In the genomic region with DNA sequence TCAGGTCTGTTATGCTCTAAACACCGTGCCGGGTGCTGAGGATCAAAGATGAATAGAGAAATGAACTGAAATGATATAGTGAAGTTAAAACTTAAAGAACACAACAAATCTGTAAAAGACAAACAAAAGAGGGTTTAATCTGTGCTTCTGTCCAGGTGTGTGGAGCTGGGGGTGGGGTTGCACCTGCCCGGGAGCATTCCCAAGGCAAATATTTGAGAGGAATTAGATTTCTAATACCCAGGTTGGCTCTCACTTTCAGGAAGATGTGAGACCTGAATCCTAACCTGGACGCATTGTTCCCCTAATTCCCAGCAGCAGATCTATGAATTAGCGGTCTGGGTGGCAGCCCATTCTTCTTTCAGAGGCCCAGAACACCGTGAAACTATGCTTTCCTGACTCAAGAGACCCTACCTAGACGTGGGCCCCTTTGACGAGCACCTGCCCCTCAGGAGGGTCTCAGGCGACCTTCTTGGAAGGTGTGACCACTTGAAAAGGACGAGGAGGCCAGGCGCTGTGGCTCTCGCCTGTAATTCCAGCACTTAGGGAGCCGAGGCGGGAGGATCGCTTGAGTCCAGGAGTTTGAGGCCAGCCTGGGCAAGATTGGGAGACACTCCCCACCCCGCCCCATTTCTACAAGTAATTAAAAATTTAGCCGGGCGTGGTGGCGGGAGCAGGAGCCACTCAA, we compare ENCODE assay signal across 1 cellular context.
TF ChIP-seq lines count a peak whose summit lies in the region.

No MANE protein-coding gene starts in this region.

TF ChIP-seq in HepG2, 621 proteins besides CTCF, POLR2A, EP300 and RAD21 (continues in another document):
- TF ChIP-seq ZFP36L2 (CRISPR knock-in tag; IDR thresholded peaks at IDR 0.05) (no peak), ZNF326 (CRISPR knock-in tag; IDR thresholded peaks at IDR 0.05; ENCODE audit: borderline replicate concordance) (no peak), NFYB (CRISPR knock-in tag; IDR thresholded peaks at IDR 0.05) (no peak), MED13 (CRISPR knock-in tag; IDR thresholded peaks at IDR 0.05) (no peak), PHF8 (CRISPR knock-in tag; IDR thresholded peaks at IDR 0.05) (no peak), ZNF331 (CRISPR knock-in tag; IDR thresholded peaks at IDR 0.05) (no peak), MAZ (IDR thresholded peaks at IDR 0.05; ENCODE audit: borderline replicate concordance, low read depth, low read length) (no peak), MAZ (CRISPR knock-in tag; IDR thresholded peaks at IDR 0.05; ENCODE audit: low read depth) (no peak), MIXL1 (CRISPR knock-in tag; IDR thresholded peaks at IDR 0.05) (no peak), ZNF354B (CRISPR knock-in tag; IDR thresholded peaks at IDR 0.05) (no peak), TBX2 (CRISPR knock-in tag; IDR thresholded peaks at IDR 0.05; ENCODE audit: borderline replicate concordance) (no peak), ZNF547 (CRISPR knock-in tag; IDR thresholded peaks at IDR 0.05) (0 out of 2 replicates have a peak, but pooled peaks have one; percentile 12), ZFP90 (CRISPR knock-in tag; IDR thresholded peaks at IDR 0.05; ENCODE audit: borderline replicate concordance) (no peak), CEBPG (CRISPR knock-in tag; IDR thresholded peaks at IDR 0.05) (no peak), THAP8 (CRISPR knock-in tag; IDR thresholded peaks at IDR 0.05; ENCODE audit: borderline replicate concordance) (no peak), MEF2D (CRISPR knock-in tag; IDR thresholded peaks at IDR 0.05) (no peak), ZNF17 (CRISPR knock-in tag; IDR thresholded peaks at IDR 0.05) (no peak), FOXK2 (IDR thresholded peaks at IDR 0.05) (no peak), NR0B2 (CRISPR knock-in tag; IDR thresholded peaks at IDR 0.05) (peak; percentile 8; the same call in 1 of the 2 replicates), MTERF4 (CRISPR knock-in tag; IDR thresholded peaks at IDR 0.05) (no peak), ZNF619 (CRISPR knock-in tag; IDR thresholded peaks at IDR 0.05) (no peak), NFATC3 (CRISPR knock-in tag; IDR thresholded peaks at IDR 0.05) (no peak), ARNT2 (CRISPR knock-in tag; IDR thresholded peaks at IDR 0.05; ENCODE audit: low read depth) (no peak), ZNF446 (CRISPR knock-in tag; IDR thresholded peaks at IDR 0.05) (no peak), ZNF143 (CRISPR knock-in tag; IDR thresholded peaks at IDR 0.05) (no peak), FOXJ3 (CRISPR knock-in tag; IDR thresholded peaks at IDR 0.05; ENCODE audit: borderline replicate concordance) (no peak), ZNF274 (CRISPR knock-in tag; IDR thresholded peaks at IDR 0.05) (peak; percentile 4; the same call in 1 of the 2 replicates), HOXA7 (CRISPR knock-in tag; IDR thresholded peaks at IDR 0.05) (no peak), ZMYM2 (CRISPR knock-in tag; IDR thresholded peaks at IDR 0.05) (no peak), TARDBP (CRISPR knock-in tag; IDR thresholded peaks at IDR 0.05) (no peak; the same call in 1 of the 2 replicates), ZNF615 (CRISPR knock-in tag; IDR thresholded peaks at IDR 0.05; ENCODE audit: borderline replicate concordance) (no peak), SCMH1 (CRISPR knock-in tag; IDR thresholded peaks at IDR 0.05; ENCODE audit: borderline replicate concordance) (no peak), RBM22 (optimal IDR thresholded peaks at IDR 0.05; ENCODE audit: low read length) (no peak), ZNF550 (CRISPR knock-in tag; IDR thresholded peaks at IDR 0.05; ENCODE audit: borderline replicate concordance) (no peak), ARID2 (CRISPR knock-in tag; IDR thresholded peaks at IDR 0.05; ENCODE audit: borderline replicate concordance) (no peak), ZNF83 (CRISPR knock-in tag; IDR thresholded peaks at IDR 0.05; ENCODE audit: borderline replicate concordance) (no peak), DMAP1 (CRISPR knock-in tag; IDR thresholded peaks at IDR 0.05) (no peak), MTF2 (CRISPR knock-in tag; IDR thresholded peaks at IDR 0.05; ENCODE audit: borderline replicate concordance) (no peak), IRX3 (CRISPR knock-in tag; IDR thresholded peaks at IDR 0.05; ENCODE audit: borderline replicate concordance, low read depth) (no peak; the same call in 1 of the 2 replicates), BHLHE40 (IDR thresholded peaks at IDR 0.05; ENCODE audit: low read length) (no peak)
- TF ChIP-seq, protein P1, sequence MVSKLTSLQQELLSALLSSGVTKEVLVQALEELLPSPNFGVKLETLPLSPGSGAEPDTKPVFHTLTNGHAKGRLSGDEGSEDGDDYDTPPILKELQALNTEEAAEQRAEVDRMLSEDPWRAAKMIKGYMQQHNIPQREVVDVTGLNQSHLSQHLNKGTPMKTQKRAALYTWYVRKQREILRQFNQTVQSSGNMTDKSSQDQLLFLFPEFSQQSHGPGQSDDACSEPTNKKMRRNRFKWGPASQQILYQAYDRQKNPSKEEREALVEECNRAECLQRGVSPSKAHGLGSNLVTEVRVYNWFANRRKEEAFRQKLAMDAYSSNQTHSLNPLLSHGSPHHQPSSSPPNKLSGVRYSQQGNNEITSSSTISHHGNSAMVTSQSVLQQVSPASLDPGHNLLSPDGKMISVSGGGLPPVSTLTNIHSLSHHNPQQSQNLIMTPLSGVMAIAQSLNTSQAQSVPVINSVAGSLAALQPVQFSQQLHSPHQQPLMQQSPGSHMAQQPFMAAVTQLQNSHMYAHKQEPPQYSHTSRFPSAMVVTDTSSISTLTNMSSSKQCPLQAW (CRISPR knock-in tag; IDR thresholded peaks at IDR 0.05): no peak; the same call in 1 of the 2 replicates
- TF ChIP-seq, protein P2, sequence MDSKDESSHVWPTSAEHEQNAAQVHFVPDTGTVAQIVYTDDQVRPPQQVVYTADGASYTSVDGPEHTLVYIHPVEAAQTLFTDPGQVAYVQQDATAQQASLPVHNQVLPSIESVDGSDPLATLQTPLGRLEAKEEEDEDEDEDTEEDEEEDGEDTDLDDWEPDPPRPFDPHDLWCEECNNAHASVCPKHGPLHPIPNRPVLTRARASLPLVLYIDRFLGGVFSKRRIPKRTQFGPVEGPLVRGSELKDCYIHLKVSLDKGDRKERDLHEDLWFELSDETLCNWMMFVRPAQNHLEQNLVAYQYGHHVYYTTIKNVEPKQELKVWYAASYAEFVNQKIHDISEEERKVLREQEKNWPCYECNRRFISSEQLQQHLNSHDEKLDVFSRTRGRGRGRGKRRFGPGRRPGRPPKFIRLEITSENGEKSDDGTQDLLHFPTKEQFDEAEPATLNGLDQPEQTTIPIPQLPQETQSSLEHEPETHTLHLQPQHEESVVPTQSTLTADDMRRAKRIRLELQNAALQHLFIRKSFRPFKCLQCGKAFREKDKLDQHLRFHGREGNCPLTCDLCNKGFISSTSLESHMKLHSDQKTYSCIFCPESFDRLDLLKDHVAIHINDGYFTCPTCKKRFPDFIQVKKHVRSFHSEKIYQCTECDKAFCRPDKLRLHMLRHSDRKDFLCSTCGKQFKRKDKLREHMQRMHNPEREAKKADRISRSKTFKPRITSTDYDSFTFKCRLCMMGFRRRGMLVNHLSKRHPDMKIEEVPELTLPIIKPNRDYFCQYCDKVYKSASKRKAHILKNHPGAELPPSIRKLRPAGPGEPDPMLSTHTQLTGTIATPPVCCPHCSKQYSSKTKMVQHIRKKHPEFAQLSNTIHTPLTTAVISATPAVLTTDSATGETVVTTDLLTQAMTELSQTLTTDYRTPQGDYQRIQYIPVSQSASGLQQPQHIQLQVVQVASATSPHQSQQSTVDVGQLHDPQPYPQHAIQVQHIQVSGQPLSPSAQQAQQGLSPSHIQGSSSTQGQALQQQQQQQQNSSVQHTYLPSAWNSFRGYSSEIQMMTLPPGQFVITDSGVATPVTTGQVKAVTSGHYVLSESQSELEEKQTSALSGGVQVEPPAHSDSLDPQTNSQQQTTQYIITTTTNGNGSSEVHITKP (CRISPR knock-in tag; IDR thresholded peaks at IDR 0.05; ENCODE audit: low read depth): no peak
- TF ChIP-seq, protein P3, sequence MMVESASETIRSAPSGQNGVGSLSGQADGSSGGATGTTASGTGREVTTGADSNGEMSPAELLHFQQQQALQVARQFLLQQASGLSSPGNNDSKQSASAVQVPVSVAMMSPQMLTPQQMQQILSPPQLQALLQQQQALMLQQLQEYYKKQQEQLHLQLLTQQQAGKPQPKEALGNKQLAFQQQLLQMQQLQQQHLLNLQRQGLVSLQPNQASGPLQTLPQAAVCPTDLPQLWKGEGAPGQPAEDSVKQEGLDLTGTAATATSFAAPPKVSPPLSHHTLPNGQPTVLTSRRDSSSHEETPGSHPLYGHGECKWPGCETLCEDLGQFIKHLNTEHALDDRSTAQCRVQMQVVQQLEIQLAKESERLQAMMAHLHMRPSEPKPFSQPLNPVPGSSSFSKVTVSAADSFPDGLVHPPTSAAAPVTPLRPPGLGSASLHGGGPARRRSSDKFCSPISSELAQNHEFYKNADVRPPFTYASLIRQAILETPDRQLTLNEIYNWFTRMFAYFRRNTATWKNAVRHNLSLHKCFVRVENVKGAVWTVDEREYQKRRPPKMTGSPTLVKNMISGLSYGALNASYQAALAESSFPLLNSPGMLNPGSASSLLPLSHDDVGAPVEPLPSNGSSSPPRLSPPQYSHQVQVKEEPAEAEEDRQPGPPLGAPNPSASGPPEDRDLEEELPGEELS (CRISPR knock-in tag; IDR thresholded peaks at IDR 0.05): no peak
- TF ChIP-seq, protein P4, sequence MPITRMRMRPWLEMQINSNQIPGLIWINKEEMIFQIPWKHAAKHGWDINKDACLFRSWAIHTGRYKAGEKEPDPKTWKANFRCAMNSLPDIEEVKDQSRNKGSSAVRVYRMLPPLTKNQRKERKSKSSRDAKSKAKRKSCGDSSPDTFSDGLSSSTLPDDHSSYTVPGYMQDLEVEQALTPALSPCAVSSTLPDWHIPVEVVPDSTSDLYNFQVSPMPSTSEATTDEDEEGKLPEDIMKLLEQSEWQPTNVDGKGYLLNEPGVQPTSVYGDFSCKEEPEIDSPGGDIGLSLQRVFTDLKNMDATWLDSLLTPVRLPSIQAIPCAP (CRISPR knock-in tag; IDR thresholded peaks at IDR 0.05; ENCODE audit: low read depth): no peak
- TF ChIP-seq, protein P5, sequence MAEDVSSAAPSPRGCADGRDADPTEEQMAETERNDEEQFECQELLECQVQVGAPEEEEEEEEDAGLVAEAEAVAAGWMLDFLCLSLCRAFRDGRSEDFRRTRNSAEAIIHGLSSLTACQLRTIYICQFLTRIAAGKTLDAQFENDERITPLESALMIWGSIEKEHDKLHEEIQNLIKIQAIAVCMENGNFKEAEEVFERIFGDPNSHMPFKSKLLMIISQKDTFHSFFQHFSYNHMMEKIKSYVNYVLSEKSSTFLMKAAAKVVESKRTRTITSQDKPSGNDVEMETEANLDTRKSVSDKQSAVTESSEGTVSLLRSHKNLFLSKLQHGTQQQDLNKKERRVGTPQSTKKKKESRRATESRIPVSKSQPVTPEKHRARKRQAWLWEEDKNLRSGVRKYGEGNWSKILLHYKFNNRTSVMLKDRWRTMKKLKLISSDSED (CRISPR knock-in tag; IDR thresholded peaks at IDR 0.05): no peak
- TF ChIP-seq, protein P6, sequence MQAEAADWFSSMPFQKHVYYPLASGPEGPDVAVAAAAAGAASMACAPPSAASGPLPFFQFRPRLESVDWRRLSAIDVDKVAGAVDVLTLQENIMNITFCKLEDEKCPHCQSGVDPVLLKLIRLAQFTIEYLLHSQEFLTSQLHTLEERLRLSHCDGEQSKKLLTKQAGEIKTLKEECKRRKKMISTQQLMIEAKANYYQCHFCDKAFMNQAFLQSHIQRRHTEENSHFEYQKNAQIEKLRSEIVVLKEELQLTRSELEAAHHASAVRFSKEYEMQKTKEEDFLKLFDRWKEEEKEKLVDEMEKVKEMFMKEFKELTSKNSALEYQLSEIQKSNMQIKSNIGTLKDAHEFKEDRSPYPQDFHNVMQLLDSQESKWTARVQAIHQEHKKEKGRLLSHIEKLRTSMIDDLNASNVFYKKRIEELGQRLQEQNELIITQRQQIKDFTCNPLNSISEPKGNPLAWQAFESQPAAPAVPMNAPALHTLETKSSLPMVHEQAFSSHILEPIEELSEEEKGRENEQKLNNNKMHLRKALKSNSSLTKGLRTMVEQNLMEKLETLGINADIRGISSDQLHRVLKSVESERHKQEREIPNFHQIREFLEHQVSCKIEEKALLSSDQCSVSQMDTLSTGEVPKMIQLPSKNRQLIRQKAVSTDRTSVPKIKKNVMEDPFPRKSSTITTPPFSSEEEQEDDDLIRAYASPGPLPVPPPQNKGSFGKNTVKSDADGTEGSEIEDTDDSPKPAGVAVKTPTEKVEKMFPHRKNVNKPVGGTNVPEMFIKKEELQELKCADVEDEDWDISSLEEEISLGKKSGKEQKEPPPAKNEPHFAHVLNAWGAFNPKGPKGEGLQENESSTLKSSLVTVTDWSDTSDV (CRISPR knock-in tag; IDR thresholded peaks at IDR 0.05): 0 out of 2 replicates have a peak, but pooled peaks have one; percentile 53
- TF ChIP-seq, protein P7, sequence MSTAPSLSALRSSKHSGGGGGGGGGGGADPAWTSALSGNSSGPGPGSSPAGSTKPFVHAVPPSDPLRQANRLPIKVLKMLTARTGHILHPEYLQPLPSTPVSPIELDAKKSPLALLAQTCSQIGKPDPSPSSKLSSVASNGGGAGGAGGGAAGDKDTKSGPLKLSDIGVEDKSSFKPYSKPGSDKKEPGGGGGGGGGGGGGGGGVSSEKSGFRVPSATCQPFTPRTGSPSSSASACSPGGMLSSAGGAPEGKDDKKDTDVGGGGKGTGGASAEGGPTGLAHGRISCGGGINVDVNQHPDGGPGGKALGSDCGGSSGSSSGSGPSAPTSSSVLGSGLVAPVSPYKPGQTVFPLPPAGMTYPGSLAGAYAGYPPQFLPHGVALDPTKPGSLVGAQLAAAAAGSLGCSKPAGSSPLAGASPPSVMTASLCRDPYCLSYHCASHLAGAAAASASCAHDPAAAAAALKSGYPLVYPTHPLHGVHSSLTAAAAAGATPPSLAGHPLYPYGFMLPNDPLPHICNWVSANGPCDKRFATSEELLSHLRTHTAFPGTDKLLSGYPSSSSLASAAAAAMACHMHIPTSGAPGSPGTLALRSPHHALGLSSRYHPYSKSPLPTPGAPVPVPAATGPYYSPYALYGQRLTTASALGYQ (CRISPR knock-in tag; IDR thresholded peaks at IDR 0.05): no peak
